Comparison of ENCODE assay signal across 9 cellular contexts in genomic region chr1:8517579-8518489, GRCh38.
DNase-seq lines count a peak whose midpoint lies in the region; ATAC-seq and TF ChIP-seq lines count a peak whose summit lies in the region.
"Had no signal": no experiment of that assay in that cellular context is flagged by ENCODE, and none has a peak within 500 bp of the region (broad histone marks: within the 10 kb centered on the region; RNA-seq: fewer than 3 reads in every experiment).

No MANE protein-coding gene starts in this region.

- peak overlapping the region; percentile 62 to 69 for H3K27ac Mint-ChIP-seq in T-cell

- H3K4me3 ChIP-seq in HEK293 (ENCODE audit: low read depth, low read length) (no peak overlapping the region), fibroblast of villous mesenchyme (ENCODE audit: low read depth, low read length) (no peak overlapping the region), coronary artery (no peak overlapping the region)

- H3K4me1 ChIP-seq in HEK293 (ENCODE audit: control insufficient read depth, insufficient read depth, low read length): peaks cover 14% of the 10 kb centered on the region

- peaks cover 67 to 80% (median 78%) of the 10 kb centered on the region in 3 donors for H3K4me1 Mint-ChIP-seq in T-cell

- no peaks in the 10 kb centered on the region for H3K9me3 Mint-ChIP-seq in T-cell

- peak in 1 of 4 experiments; percentile 59 for ATAC-seq in T-cell (replicated peaks in 1 of 4)

- CTCF ChIA-PET in HEK293 (lab: Yijun Ruan, JAX) (interaction anchor here (0.9 kb wide), 1 partner anchor 186 kb away, joined by 3 read pairs; no protein-coding TSS in a partner anchor), T-cell (lab: Charles Lee) (no interaction called here)

- peak overlapping the region in 1 of 3 donors; percentile 50 for H3K4me3 Mint-ChIP-seq in T-cell

- H3K27me3 Mint-ChIP-seq in T-cell: no peaks in the 10 kb centered on the region

- DNase-seq in T-cell: no peak
- DNase-seq in fibroblast of villous mesenchyme (ENCODE audit: low read depth): peak; percentile 48
- DNase-seq in renal cortical epithelial cell (ENCODE audit: low read depth): peak; percentile 61
- no peak for DNase-seq in NCI-H2107 (lab: John Stamatoyannopoulos, UW)
- DNase-seq in coronary artery (ENCODE audit: low spot score): no peak
- DNase-seq in COLO668 (lab: John Stamatoyannopoulos, UW; ENCODE audit: unreplicated experiment): no peak
- no peak for DNase-seq in NCI-H226
- DNase-seq: activated CD4-positive, alpha-beta T cell treated with anti-CD3 and anti-CD28 coated beads for 1 hour had no signal

- POLR2A ChIA-PET in HEK293 (lab: Yijun Ruan, JAX): interaction anchor here (1.2 kb wide), 1 partner anchor 8 kb away, joined by 9 read pairs; no protein-coding TSS in a partner anchor
- POLR2A ChIA-PET in T-cell (lab: Charles Lee): no interaction called here

- H3K27ac ChIP-seq in HEK293 (ENCODE audit: extremely low read depth, low read depth, low read length) (no peak overlapping the region), coronary artery (peak overlapping the region in 1 of 2 donors; percentile 69)

- H3K36me3 Mint-ChIP-seq in T-cell: peaks cover 6% of the 10 kb centered on the region

- H3K9me3 ChIP-seq in HEK293 (ENCODE audit: control insufficient read depth, insufficient read depth, low read depth, low read length): no peaks in the 10 kb centered on the region

- H3K36me3 ChIP-seq in HEK293 (ENCODE audit: control insufficient read depth in 2 of 2, insufficient read depth in 1 of 2, low read length in 2 of 2): peaks cover 0 to under 1% of the 10 kb centered on the region in 2 experiments; a peak in 2 of 3 replicates

- TF ChIP-seq CTCF in HEK293 (tag by site-specific recombination; IDR thresholded peaks at IDR 0.05) (no peak), fibroblast of villous mesenchyme (IDR thresholded peaks at IDR 0.05; ENCODE audit: insufficient read depth, low read depth, low read length) (no peak), coronary artery (IDR thresholded peaks at IDR 0.05) (no peak)

TF ChIP-seq in HEK293, 187 proteins besides CTCF, POLR2A, EP300 and RAD21:
- TF ChIP-seq IKZF3 (tag by site-specific recombination; IDR thresholded peaks at IDR 0.05) (peak; percentile 55; the same call in 1 of the 2 replicates), ZNF394 (tag by site-specific recombination; IDR thresholded peaks at IDR 0.05; ENCODE audit: borderline replicate concordance) (peak; percentile 24; the same call in 1 of the 2 replicates), ZNF600 (tag by site-specific recombination; IDR thresholded peaks at IDR 0.05) (peak; percentile 63), ZEB2 (tag by site-specific recombination; IDR thresholded peaks at IDR 0.05) (0 out of 2 replicates have a peak, but pooled peaks have one; percentile 62), ZNF138 (tag by site-specific recombination; IDR thresholded peaks at IDR 0.05; ENCODE audit: borderline replicate concordance) (no peak), ZXDB (tag by site-specific recombination; IDR thresholded peaks at IDR 0.05) (peak; percentile 14; the same call in 1 of the 2 replicates), GLI2 (tag by site-specific recombination; IDR thresholded peaks at IDR 0.05; ENCODE audit: borderline replicate concordance, low read depth) (no peak), ZNF341 (tag by site-specific recombination; IDR thresholded peaks at IDR 0.05; ENCODE audit: low read depth) (peak; percentile 63), ZNF335 (tag by site-specific recombination; conservative IDR thresholded peaks at IDR 0.05) (peak; percentile 71), ZNF692 (tag by site-specific recombination; IDR thresholded peaks at IDR 0.05) (0 out of 2 replicates have a peak, but pooled peaks have one; percentile 45), PRDM10 (tag by site-specific recombination; IDR thresholded peaks at IDR 0.05) (no peak), ZNF169 (tag by site-specific recombination; IDR thresholded peaks at IDR 0.05) (no peak), ZNF2 (tag by site-specific recombination; IDR thresholded peaks at IDR 0.05) (no peak), ZBTB17 (tag by site-specific recombination; IDR thresholded peaks at IDR 0.05) (peak; percentile 84), ZNF174 (tag by site-specific recombination; IDR thresholded peaks at IDR 0.05) (no peak), ZFP37 (tag by site-specific recombination; IDR thresholded peaks at IDR 0.05) (no peak), ZNF629 (tag by site-specific recombination; IDR thresholded peaks at IDR 0.05) (peak; percentile 86)

Comparison
In these comparisons a context has a peak if more than half of its experiments do, and no peak if none do; other contexts are left out.
1. DNase-seq: peak in fibroblast of villous mesenchyme (single experiment) and renal cortical epithelial cell (single experiment); none in T-cell (0 of 34), NCI-H2107 (single experiment), coronary artery (single experiment), COLO668 (single experiment) and NCI-H226 (single experiment).